ENCODE assay signal across 16 cellular contexts in the genomic region with DNA sequence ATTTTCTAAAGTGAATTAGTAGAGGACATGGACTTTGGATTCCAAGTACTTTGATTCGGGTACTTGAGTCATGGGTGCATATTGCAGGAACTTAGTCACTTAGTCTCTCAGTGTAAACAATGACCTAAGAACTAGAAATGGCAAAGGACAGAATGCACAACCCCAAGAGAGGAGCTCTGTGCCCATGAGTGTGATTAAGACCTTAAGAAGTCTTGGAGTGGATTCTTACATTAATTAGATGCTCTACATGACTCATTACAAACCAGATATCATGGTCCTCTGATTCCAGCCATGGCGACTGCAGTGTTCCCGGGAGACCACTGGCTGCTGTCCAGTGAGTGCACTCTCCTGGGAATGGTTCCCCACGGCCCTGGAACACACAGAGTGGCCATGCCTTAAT.
A peak's percentile ranks its signal among the peaks of the same experiment; 100 is the strongest.
DNase-seq lines count a peak whose midpoint lies in the region; TF ChIP-seq lines count a peak whose summit lies in the region.
"Had no signal": no experiment of that assay in that cellular context is flagged by ENCODE, and none has a peak within 500 bp of the region (broad histone marks: within the 10 kb centered on the region; RNA-seq: fewer than 3 reads in every experiment).

No MANE protein-coding gene starts in this region.

- H3K36me3 Mint-ChIP-seq in activated naive CD4-positive, alpha-beta T cell treated with anti-CD3 and anti-CD28 coated beads for 36 hours (ENCODE audit: low read depth) = no peaks in the 10 kb centered on the region
- no peaks in the 10 kb centered on the region for H3K36me3 Mint-ChIP-seq in activated naive CD4-positive, alpha-beta T cell treated with anti-CD3 and anti-CD28 coated beads, Interleukin-2, amount 10 ng/mL, durations not matched to agents 7 days and 5 days

- peak overlapping the region; percentile 36 for H3K27ac ChIP-seq in mesodermal cell (ENCODE audit: low read depth, low read length, severe bottlenecking)
- H3K27ac ChIP-seq: transverse colon had no signal

- no peaks in the 10 kb centered on the region for H3K36me3 ChIP-seq in mesodermal cell (ENCODE audit: control insufficient read depth, insufficient read depth, low read length)
- H3K36me3 ChIP-seq: transverse colon had no signal

- H3K9me3 ChIP-seq in mesodermal cell (ENCODE audit: control insufficient read depth, low read length) = no peaks in the 10 kb centered on the region

- no peak overlapping the region for H3K27ac Mint-ChIP-seq in activated naive CD4-positive, alpha-beta T cell treated with anti-CD3 and anti-CD28 coated beads for 36 hours
- H3K27ac Mint-ChIP-seq in activated naive CD4-positive, alpha-beta T cell treated with anti-CD3 and anti-CD28 coated beads, Interleukin-2, amount 10 ng/mL, durations not matched to agents 7 days and 5 days = no peak overlapping the region
- H3K27ac Mint-ChIP-seq: effector memory CD8-positive, alpha-beta T cell had no signal

- peaks cover 4% of the 10 kb centered on the region for H3K9me3 Mint-ChIP-seq in activated naive CD4-positive, alpha-beta T cell treated with anti-CD3 and anti-CD28 coated beads for 36 hours
- H3K9me3 Mint-ChIP-seq in activated naive CD4-positive, alpha-beta T cell treated with anti-CD3 and anti-CD28 coated beads, Interleukin-2, amount 10 ng/mL, durations not matched to agents 7 days and 5 days = peaks cover 9% of the 10 kb centered on the region

- H3K27me3 Mint-ChIP-seq in activated naive CD4-positive, alpha-beta T cell treated with anti-CD3 and anti-CD28 coated beads for 36 hours (ENCODE audit: low read depth) = no peaks in the 10 kb centered on the region
- no peaks in the 10 kb centered on the region for H3K27me3 Mint-ChIP-seq in activated naive CD4-positive, alpha-beta T cell treated with anti-CD3 and anti-CD28 coated beads, Interleukin-2, amount 10 ng/mL, durations not matched to agents 7 days and 5 days
- H3K27me3 Mint-ChIP-seq: effector memory CD8-positive, alpha-beta T cell had no signal

- intact Hi-C loops in activated naive CD4-positive, alpha-beta T cell treated with anti-CD3 and anti-CD28 coated beads for 36 hours (cut with micrococcal nuclease) = no loop called here

- CTCF ChIA-PET in activated naive CD4-positive, alpha-beta T cell treated with anti-CD3 and anti-CD28 coated beads for 36 hours (lab: Charles Lee) = no interaction called here
- CTCF ChIA-PET in activated naive CD4-positive, alpha-beta T cell treated with anti-CD3 and anti-CD28 coated beads, Interleukin-2, amount 10 ng/mL, durations not matched to agents 7 days and 5 days (lab: Charles Lee) = no interaction called here

- H3K4me1 Mint-ChIP-seq in activated naive CD4-positive, alpha-beta T cell treated with anti-CD3 and anti-CD28 coated beads for 36 hours (ENCODE audit: low read depth) = no peaks in the 10 kb centered on the region
- no peaks in the 10 kb centered on the region for H3K4me1 Mint-ChIP-seq in activated naive CD4-positive, alpha-beta T cell treated with anti-CD3 and anti-CD28 coated beads, Interleukin-2, amount 10 ng/mL, durations not matched to agents 7 days and 5 days

- H3K4me1 ChIP-seq in mesodermal cell (ENCODE audit: control insufficient read depth, insufficient read depth, low read length, poor library complexity, severe bottlenecking) = peaks cover 18% of the 10 kb centered on the region
- H3K4me1 ChIP-seq: transverse colon had no signal

- TF ChIP-seq CTCF in epithelial cell of proximal tubule (conservative IDR thresholded peaks at IDR 0.05; ENCODE audit: low read depth, low read length) = no peak

- no peak overlapping the region for H3K4me3 Mint-ChIP-seq in activated naive CD4-positive, alpha-beta T cell treated with anti-CD3 and anti-CD28 coated beads for 36 hours
- H3K4me3 Mint-ChIP-seq in activated naive CD4-positive, alpha-beta T cell treated with anti-CD3 and anti-CD28 coated beads, Interleukin-2, amount 10 ng/mL, durations not matched to agents 7 days and 5 days = no peak overlapping the region
- H3K4me3 Mint-ChIP-seq: effector memory CD8-positive, alpha-beta T cell had no signal

- peak; percentile 83 for DNase-seq in AG08395 (ENCODE audit: low spot score)
- DNase-seq in HS-5 (ENCODE audit: low read depth) = peak; percentile 78
- DNase-seq in epithelial cell of proximal tubule (ENCODE audit: low read depth) = peak; percentile 90
- no peak for DNase-seq in activated effector memory CD4-positive, alpha-beta T cell treated with anti-CD3 and anti-CD28 coated beads, Interleukin-2, amount 50 U/mL, for 16 hours
- DNase-seq in NCI-H1694 (lab: John Stamatoyannopoulos, UW) = no peak
- no peak for DNase-seq in activated naive CD4-positive, alpha-beta T cell treated with anti-CD3 and anti-CD28 coated beads for 36 hours
- no peak for DNase-seq in activated naive CD4-positive, alpha-beta T cell treated with anti-CD3 and anti-CD28 coated beads, Interleukin-2, amount 10 ng/mL, durations not matched to agents 7 days and 5 days
- DNase-seq: activated CD4-positive, alpha-beta T cell treated with anti-CD3 and anti-CD28 coated beads for 48 hours; activated CD8-positive, alpha-beta memory T cell treated with anti-CD3 and anti-CD28 coated beads, Interleukin-2, amount 50 U/mL, for 48 hours; effector memory CD8-positive, alpha-beta T cell; NCI-H2171 treated with DMSO at 0.1 percent for 48 hours; RPMI8226; stimulated activated naive CD4-positive, alpha-beta T cell treated with Interleukin-2 at 50 U/mL for 16 hours; transverse colon had no signal

- 88 to 96% methylated on average over 2 to 4 of the region's 4 CpGs for WGBS in mesodermal cell (ENCODE audit: insufficient coverage in 2 of 2), 2 experiments

- H3K4me3 ChIP-seq in epithelial cell of proximal tubule (ENCODE audit: low read depth, low read length) (no peak overlapping the region), mesodermal cell (ENCODE audit: extremely low read depth, insufficient read depth, low read length, poor library complexity, severe bottlenecking) (no peak overlapping the region)
- H3K4me3 ChIP-seq: GM12878, transverse colon had no signal

Comparison
In these comparisons a context has a peak if more than half of its experiments do, and no peak if none do; other contexts are left out.
1. DNase-seq: peak in AG08395 (single experiment), HS-5 (single experiment) and epithelial cell of proximal tubule (single experiment); none in activated effector memory CD4-positive, alpha-beta T cell treated with anti-CD3 and anti-CD28 coated beads, Interleukin-2, amount 50 U/mL, for 16 hours (single experiment), NCI-H1694 (single experiment), activated naive CD4-positive, alpha-beta T cell treated with anti-CD3 and anti-CD28 coated beads for 36 hours (single experiment) and activated naive CD4-positive, alpha-beta T cell treated with anti-CD3 and anti-CD28 coated beads, Interleukin-2, amount 10 ng/mL, durations not matched to agents 7 days and 5 days (single experiment).